8 cellular contexts compared by ENCODE assay signal in genomic region chrX:37926700-37927099, GRCh38.
DNase-seq lines count a peak whose midpoint lies in the region; ATAC-seq and TF ChIP-seq lines count a peak whose summit lies in the region.

No MANE protein-coding gene starts in this region.

- DNase-seq in BJ (ENCODE audit: low read depth) (no peak), NCI-H526 (lab: John Stamatoyannopoulos, UW) (peak; percentile 36 to 67), dermis blood vessel endothelial cell (peak; percentile 51), HuH-7.5 (ENCODE audit: low spot score) (no peak)
- peak in 4 of 9 donors; percentile 2 to 24 (median 8) for DNase-seq in naive thymus-derived CD4-positive, alpha-beta T cell

- H3K27me3 Mint-ChIP-seq in naive thymus-derived CD4-positive, alpha-beta T cell = peaks cover 0 to 12% (median 6%) of the 10 kb centered on the region in 5 donors

- no peak overlapping the region for H3K4me3 Mint-ChIP-seq in naive thymus-derived CD4-positive, alpha-beta T cell

- H3K36me3 Mint-ChIP-seq in naive thymus-derived CD4-positive, alpha-beta T cell = no peaks in the 10 kb centered on the region

- POLR2A ChIA-PET in BJ (lab: Charles Lee) = no interaction called here
- POLR2A ChIA-PET in naive thymus-derived CD4-positive, alpha-beta T cell (lab: Charles Lee) = no interaction called here

- H3K9me3 Mint-ChIP-seq in naive thymus-derived CD4-positive, alpha-beta T cell = peaks cover 0 to 3% (median 0%) of the 10 kb centered on the region in 11 donors

- H3K4me1 ChIP-seq in naive thymus-derived CD4-positive, alpha-beta T cell (ENCODE audit: control insufficient read depth in 2 of 2, insufficient read depth in 2 of 2, low read length in 2 of 2) = no peaks in the 10 kb centered on the region

- H3K27ac Mint-ChIP-seq in naive thymus-derived CD4-positive, alpha-beta T cell = no peak overlapping the region

- H3K9me3 ChIP-seq in naive thymus-derived CD4-positive, alpha-beta T cell (ENCODE audit: control insufficient read depth in 2 of 3, low read length in 3 of 3) = no peaks in the 10 kb centered on the region

- peaks cover 0 to 3% (median 0%) of the 10 kb centered on the region in 7 donors for H3K4me1 Mint-ChIP-seq in naive thymus-derived CD4-positive, alpha-beta T cell

- intact Hi-C loops in naive thymus-derived CD4-positive, alpha-beta T cell (cut with micrococcal nuclease) = loop anchor here (1.0 to 5.0 kb wide), 4 partner anchors 240 to 726 kb away; partner anchors contain the start of gene RPGR (in 2 of the 2)

- H3K27me3 ChIP-seq in BJ (ENCODE audit: control insufficient read depth, insufficient read depth, low read length) = no peaks in the 10 kb centered on the region
- H3K27me3 ChIP-seq in naive thymus-derived CD4-positive, alpha-beta T cell (ENCODE audit: control insufficient read depth in 2 of 2, insufficient read depth in 2 of 2, low read length in 2 of 2) = no peaks in the 10 kb centered on the region

- peak; percentile 41 for TF ChIP-seq CTCF in BJ (IDR thresholded peaks at IDR 0.05; ENCODE audit: insufficient read depth, low read depth, low read length)

- H3K36me3 ChIP-seq in BJ (ENCODE audit: control insufficient read depth, insufficient read depth, low read length) = no peaks in the 10 kb centered on the region
- no peaks in the 10 kb centered on the region for H3K36me3 ChIP-seq in naive thymus-derived CD4-positive, alpha-beta T cell (ENCODE audit: control insufficient read depth in 2 of 3, insufficient read depth in 3 of 3, low read length in 3 of 3)

- ATAC-seq in GM21360 (IDR thresholded peaks at IDR 0.05; ENCODE audit: unreplicated experiment) = peak; percentile 55
- ATAC-seq in naive thymus-derived CD4-positive, alpha-beta T cell = peak; percentile 45
- no peak for ATAC-seq in HG02973 (IDR thresholded peaks at IDR 0.05; ENCODE audit: unreplicated experiment)
- no peak for ATAC-seq in GM21528 (IDR thresholded peaks at IDR 0.05; ENCODE audit: low FRiP score, unreplicated experiment)

- no peak overlapping the region for H3K27ac ChIP-seq in naive thymus-derived CD4-positive, alpha-beta T cell (ENCODE audit: low read depth, low read length)

- CTCF ChIA-PET in BJ (lab: Yijun Ruan, JAX) = interaction anchor here (0.6 to 4.1 kb wide), 11 partner anchors 10 to 401 kb away, joined by 3 to 19 read pairs (median 4); partner anchors contain the start of gene RPGR
- CTCF ChIA-PET in naive thymus-derived CD4-positive, alpha-beta T cell (lab: Charles Lee) = no interaction called here

- H3K4me3 ChIP-seq in BJ (ENCODE audit: low read depth, low read length) = no peak overlapping the region
- H3K4me3 ChIP-seq in naive thymus-derived CD4-positive, alpha-beta T cell (ENCODE audit: low read length) = no peak overlapping the region

Comparison
In these comparisons a context has a peak if more than half of its experiments do, and no peak if none do; other contexts are left out.
1. DNase-seq: peak in NCI-H526 (2 of 2) and dermis blood vessel endothelial cell (single experiment); none in BJ (single experiment) and HuH-7.5 (single experiment).
2. ATAC-seq: peak in GM21360 (single experiment) and naive thymus-derived CD4-positive, alpha-beta T cell (single experiment); none in HG02973 (single experiment) and GM21528 (single experiment).